ENCODE assay signal across 22 cellular contexts in genomic region chr6:4671587-4672115, GRCh38.
"Had no signal": no experiment of that assay in that cellular context is flagged by ENCODE, and none has a peak within 500 bp of the region (broad histone marks: within the 10 kb centered on the region; RNA-seq: fewer than 3 reads in every experiment).

No MANE protein-coding gene starts in this region.

- H2AFZ ChIP-seq: hepatocyte had no signal

- H3K4me2 ChIP-seq: hepatocyte had no signal

- DNase-seq: central memory CD4-positive, alpha-beta T cell; effector CD8-positive, alpha-beta T cell; endodermal cell; heart left ventricle; kidney; left ventricle myocardium inferior; lower lobe of right lung; natural killer cell; ovary; retina; right lobe of liver; small intestine; stimulated activated CD4-positive, alpha-beta T cell treated with anti-CD3 and anti-CD28 coated beads, Interleukin-15, amount 100 ng/mL, for 24 hours; stimulated activated CD4-positive, alpha-beta T cell treated with anti-CD3 and anti-CD28 coated beads, Interleukin-2, amount 100 ng/mL, for 48 hours; stimulated activated naive B cell treated with anti-CD40 and anti-IgM and Interleukin-4, amounts not matched to agents 10 μg/mL and 1 μg/mL and 100 μg/mL, for 72 hours; stomach; thyroid gland; trophoblast cell had no signal

- H3K27ac ChIP-seq: epithelial cell of prostate, foreskin keratinocyte, gastroesophageal sphincter, heart left ventricle, hepatocyte, left ventricle myocardium inferior, lower lobe of right lung, ovary, right lobe of liver, stomach, thyroid gland had no signal

- H3K36me3 ChIP-seq: gastroesophageal sphincter, heart left ventricle, left ventricle myocardium inferior, lower lobe of right lung, ovary, right lobe of liver, stomach, thyroid gland had no signal

- H3K4me3 ChIP-seq: gastroesophageal sphincter, heart left ventricle, hepatocyte, left ventricle myocardium inferior, lower lobe of right lung, ovary, right lobe of liver, stomach, thyroid gland had no signal

- H3K79me2 ChIP-seq: hepatocyte had no signal

- H3K27me3 ChIP-seq: foreskin keratinocyte, gastroesophageal sphincter, heart left ventricle, hepatocyte, ovary, right lobe of liver, stomach, thyroid gland had no signal

- H3K4me1 ChIP-seq: foreskin keratinocyte, gastroesophageal sphincter, left ventricle myocardium inferior, lower lobe of right lung, right lobe of liver, thyroid gland had no signal

- H3K9me3 ChIP-seq: gastroesophageal sphincter, heart left ventricle, left ventricle myocardium inferior, lower lobe of right lung, ovary, right lobe of liver, stomach, thyroid gland had no signal

- ATAC-seq: foreskin keratinocyte; gastroesophageal sphincter; heart left ventricle; lower lobe of right lung; natural killer cell; right lobe of liver; stimulated activated naive B cell treated with anti-CD40 and anti-IgM and Interleukin-4, amounts not matched to agents 10 μg/mL and 1 μg/mL and 100 μg/mL, for 72 hours had no signal
